In genomic region chr3:13753926-13754325, GRCh38 we compare ENCODE assay signal across 29 cellular contexts.
"Had no signal": no experiment of that assay in that cellular context is flagged by ENCODE, and none has a peak within 500 bp of the region (broad histone marks: within the 10 kb centered on the region; RNA-seq: fewer than 3 reads in every experiment).

No MANE protein-coding gene starts in this region.

- H3K27ac ChIP-seq: hepatocyte, left lung, pancreas, prostate gland, skin epidermis, suprapubic skin, thoracic aorta, tibial artery, vagina had no signal

- DNase-seq: kidney glomerular epithelial cell; left cardiac atrium; left lung; mesendoderm; naive thymus-derived CD8-positive, alpha-beta T cell; nucleus accumbens; pancreas; posterior cingulate gyrus; retina; right cardiac atrium; stimulated activated CD4-positive, alpha-beta T cell treated with anti-CD3 and anti-CD28 coated beads, Interleukin-12 subunit alpha, Interleukin-12 subunit beta, amount 100 ng/mL, for 4 hours; stimulated activated CD4-positive, alpha-beta T cell treated with anti-CD3 and anti-CD28 coated beads, Interleukin-15, amount 100 ng/mL, for 24 hours; stimulated activated CD4-positive, alpha-beta T cell treated with anti-CD3 and anti-CD28 coated beads, Interleukin-2, amount 100 ng/mL, for 24 hours; stimulated activated CD4-positive, alpha-beta T cell treated with anti-CD3 and anti-CD28 coated beads, Interleukin-4, amount 100 ng/mL, for 1 hour; stimulated activated naive CD4-positive, alpha-beta T cell; tibial artery had no signal

- FAIRE-seq: keratinocyte, pancreas had no signal

- H3K36me3 ChIP-seq: left lung, pancreas, prostate gland, suprapubic skin, thoracic aorta, tibial artery, vagina had no signal

- H3K4me1 ChIP-seq: left lung, pancreas, prostate gland, suprapubic skin, tibial artery, vagina had no signal

- H3K4me1 Mint-ChIP-seq: naive thymus-derived CD8-positive, alpha-beta T cell; nephron; stimulated activated effector memory CD8-positive, alpha-beta T cell treated with anti-CD3 and anti-CD28 coated beads, Interleukin-12 subunit alpha, Interleukin-12 subunit beta, amount 100 ng/mL, for 72 hours had no signal

- H3K4me3 ChIP-seq: hepatocyte, left lung, lung, pancreas, prostate gland, skin epidermis, suprapubic skin, thoracic aorta, tibial artery, vagina had no signal

- ATAC-seq: left cardiac atrium; left lung; naive thymus-derived CD8-positive, alpha-beta T cell; pancreas; right cardiac atrium; sciatic nerve; stimulated activated effector memory CD8-positive, alpha-beta T cell treated with anti-CD3 and anti-CD28 coated beads, Interleukin-12 subunit alpha, Interleukin-12 subunit beta, amount 100 ng/mL, for 72 hours had no signal

- H3K79me2 ChIP-seq: hepatocyte had no signal

- H2AFZ ChIP-seq: hepatocyte had no signal

- H3K4me2 ChIP-seq: hepatocyte had no signal

- H3K4me3 Mint-ChIP-seq: naive thymus-derived CD8-positive, alpha-beta T cell; nephron; neural crest cell; stimulated activated effector memory CD8-positive, alpha-beta T cell treated with anti-CD3 and anti-CD28 coated beads, Interleukin-12 subunit alpha, Interleukin-12 subunit beta, amount 100 ng/mL, for 72 hours; stimulated activated naive CD8-positive, alpha-beta T cell treated with anti-CD3 and anti-CD28 coated beads, Interleukin-15, Interleukin-2, amounts not matched to agents 100 ng/mL and 50 ng/mL, for 24 hours had no signal

- H3K9me3 ChIP-seq: pancreas, prostate gland, suprapubic skin, thoracic aorta, vagina had no signal

- H3K27me3 ChIP-seq: hepatocyte, pancreas, vagina had no signal

- H3K27ac Mint-ChIP-seq: naive thymus-derived CD8-positive, alpha-beta T cell; nephron; stimulated activated effector memory CD8-positive, alpha-beta T cell treated with anti-CD3 and anti-CD28 coated beads, Interleukin-12 subunit alpha, Interleukin-12 subunit beta, amount 100 ng/mL, for 72 hours; stimulated activated naive CD8-positive, alpha-beta T cell treated with anti-CD3 and anti-CD28 coated beads, Interleukin-15, Interleukin-2, amounts not matched to agents 100 ng/mL and 50 ng/mL, for 24 hours had no signal
